22 cellular contexts compared by ENCODE assay signal in the genomic region with DNA sequence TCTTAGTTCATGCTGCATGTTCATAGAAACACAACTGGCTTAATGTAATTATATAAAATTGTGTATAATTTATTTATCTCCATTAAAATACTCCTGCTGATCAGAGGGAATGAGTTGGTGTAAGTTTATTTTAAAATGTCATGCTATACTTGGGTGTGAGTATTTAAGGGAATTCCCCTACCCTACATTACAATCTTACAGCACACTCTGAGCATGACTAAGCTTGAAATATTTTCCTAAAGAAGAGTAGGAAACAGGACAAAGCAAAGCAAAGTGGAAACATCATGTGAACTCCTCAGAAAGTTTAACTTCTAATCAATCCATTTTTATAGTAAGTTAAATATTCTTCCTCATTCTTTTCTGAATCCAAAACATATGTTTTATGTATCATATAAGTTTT.
DNase-seq lines count a peak whose midpoint lies in the region; ATAC-seq and TF ChIP-seq lines count a peak whose summit lies in the region.
"Had no signal": no experiment of that assay in that cellular context is flagged by ENCODE, and none has a peak within 500 bp of the region (broad histone marks: within the 10 kb centered on the region; RNA-seq: fewer than 3 reads in every experiment).

No MANE protein-coding gene starts in this region.

- H3K4me1 Mint-ChIP-seq in mesothelial cell of epicardium, result peaks cover 5% of the 10 kb centered on the region
- H3K4me1 Mint-ChIP-seq in activated CD4-positive, alpha-beta T cell treated with anti-CD3 and anti-CD28 coated beads for 36 hours, result no peaks in the 10 kb centered on the region
- H3K4me1 Mint-ChIP-seq: stimulated activated naive B cell treated with anti-CD40 and anti-IgM and Interleukin-4, amounts not matched to agents 10 μg/mL and 1 μg/mL and 100 μg/mL, for 72 hours had no signal

- H3K27me3 Mint-ChIP-seq in mesothelial cell of epicardium (ENCODE audit: low read depth), result no peaks in the 10 kb centered on the region
- no peaks in the 10 kb centered on the region for H3K27me3 Mint-ChIP-seq in activated CD4-positive, alpha-beta T cell treated with anti-CD3 and anti-CD28 coated beads for 36 hours
- H3K27me3 Mint-ChIP-seq: natural killer cell treated with Interleukin-12 subunit alpha and Interleukin-12 subunit beta and Interleukin-15 and Interleukin-18, amount 100 ng/mL, for 72 hours; stimulated activated naive B cell treated with anti-CD40 and anti-IgM and Interleukin-4, amounts not matched to agents 10 μg/mL and 1 μg/mL and 100 μg/mL, for 72 hours had no signal

- H3K27ac Mint-ChIP-seq in mesothelial cell of epicardium, result peak overlapping the region; percentile 54
- no peak overlapping the region for H3K27ac Mint-ChIP-seq in activated CD4-positive, alpha-beta T cell treated with anti-CD3 and anti-CD28 coated beads for 36 hours
- H3K27ac Mint-ChIP-seq: activated T-helper 1 cell treated with anti-CD3 and anti-CD28 coated beads, Interleukin-12 subunit alpha, Interleukin-12 subunit beta, Interleukin-2, Interleukin-4 antibody, amounts not matched to agents 30 ng/mL and 10 ng/mL and 1 ng/mL, durations not matched to agents 14 hours and 24 hours and 36 hours; natural killer cell treated with Interleukin-12 subunit alpha and Interleukin-12 subunit beta and Interleukin-15 and Interleukin-18, amount 100 ng/mL, for 72 hours; stimulated activated naive B cell treated with anti-CD40 and anti-IgM and Interleukin-4, amounts not matched to agents 10 μg/mL and 1 μg/mL and 100 μg/mL, for 72 hours; T-helper 2 cell treated with Interferon-gamma antibody and Interleukin-4, amounts not matched to agents 5 μg/mL and 100 μg/mL, for 36 hours had no signal

- TF ChIP-seq CTCF in RWPE2 (IDR thresholded peaks at IDR 0.05; ENCODE audit: poor library complexity, severe bottlenecking), result no peak
- TF ChIP-seq CTCF in epithelial cell of esophagus (IDR thresholded peaks at IDR 0.05; ENCODE audit: insufficient read depth, low read depth, low read length, missing control alignments), result no peak
- TF ChIP-seq CTCF in mesothelial cell of epicardium (IDR thresholded peaks at IDR 0.05; ENCODE audit: unreplicated experiment), result no peak

- no peaks in the 10 kb centered on the region for H3K9me3 ChIP-seq in RWPE2 (ENCODE audit: severe bottlenecking)
- H3K9me3 ChIP-seq: BLaER1 treated with 17β-estradiol and CSF1 and Interleukin-3, amounts not matched to agents 10 nM and 100 nM; right atrium auricular region; upper lobe of left lung had no signal

- no peaks in the 10 kb centered on the region for H3K9me3 Mint-ChIP-seq in mesothelial cell of epicardium
- peaks cover 2% of the 10 kb centered on the region for H3K9me3 Mint-ChIP-seq in activated CD4-positive, alpha-beta T cell treated with anti-CD3 and anti-CD28 coated beads for 36 hours (ENCODE audit: low read depth)
- H3K9me3 Mint-ChIP-seq: activated T-helper 1 cell treated with anti-CD3 and anti-CD28 coated beads, Interleukin-12 subunit alpha, Interleukin-12 subunit beta, Interleukin-2, Interleukin-4 antibody, amounts not matched to agents 30 ng/mL and 10 ng/mL and 1 ng/mL, durations not matched to agents 14 hours and 24 hours and 36 hours; natural killer cell treated with Interleukin-12 subunit alpha and Interleukin-12 subunit beta and Interleukin-15 and Interleukin-18, amount 100 ng/mL, for 72 hours; stimulated activated naive B cell treated with anti-CD40 and anti-IgM and Interleukin-4, amounts not matched to agents 10 μg/mL and 1 μg/mL and 100 μg/mL, for 72 hours had no signal

- no peaks in the 10 kb centered on the region for H3K36me3 Mint-ChIP-seq in mesothelial cell of epicardium
- no peaks in the 10 kb centered on the region for H3K36me3 Mint-ChIP-seq in activated CD4-positive, alpha-beta T cell treated with anti-CD3 and anti-CD28 coated beads for 36 hours (ENCODE audit: low read depth)
- H3K36me3 Mint-ChIP-seq: natural killer cell treated with Interleukin-12 subunit alpha and Interleukin-12 subunit beta and Interleukin-15 and Interleukin-18, amount 100 ng/mL, for 72 hours; stimulated activated naive B cell treated with anti-CD40 and anti-IgM and Interleukin-4, amounts not matched to agents 10 μg/mL and 1 μg/mL and 100 μg/mL, for 72 hours had no signal

- POLR2A ChIA-PET in activated CD4-positive, alpha-beta T cell treated with anti-CD3 and anti-CD28 coated beads for 36 hours (lab: Charles Lee), result no interaction called here

- no peak overlapping the region for H3K4me3 ChIP-seq in RWPE2 (ENCODE audit: severe bottlenecking)
- no peak overlapping the region for H3K4me3 ChIP-seq in epithelial cell of esophagus (ENCODE audit: low read length)
- H3K4me3 ChIP-seq: BLaER1 treated with 17β-estradiol and CSF1 and Interleukin-3, amounts not matched to agents 10 nM and 100 nM; right atrium auricular region; upper lobe of left lung had no signal

- DNase-seq in RWPE2 (ENCODE audit: low spot score), result no peak
- peak; percentile 82 for DNase-seq in epithelial cell of esophagus (ENCODE audit: low read depth)
- DNase-seq in mesothelial cell of epicardium (ENCODE audit: low spot score in 2 of 2, unreplicated experiment in 2 of 2), result no peak
- no peak for DNase-seq in activated CD4-positive, alpha-beta T cell treated with anti-CD3 and anti-CD28 coated beads for 36 hours
- DNase-seq: activated CD4-positive, alpha-beta T cell treated with anti-CD3 and anti-CD28 coated beads, Interleukin-2, amount 50 U/mL, for 1 hour; effector memory CD4-positive, alpha-beta T cell; hippocampal formation; KBM-7; NCI-H1417; NCI-H446; stimulated activated CD4-positive, alpha-beta T cell treated with anti-CD3 and anti-CD28 coated beads, Interleukin-4, amount 100 ng/mL, for 4 hours; stimulated activated naive B cell treated with anti-CD40 and anti-IgM and Interleukin-4, amounts not matched to agents 10 μg/mL and 1 μg/mL and 100 μg/mL, for 72 hours; upper lobe of left lung had no signal

- peak overlapping the region; percentile 13 for H3K27ac ChIP-seq in RWPE2 (ENCODE audit: poor library complexity, severe bottlenecking)
- H3K27ac ChIP-seq: BLaER1 treated with 17β-estradiol and CSF1 and Interleukin-3, amounts not matched to agents 10 nM and 100 nM; right atrium auricular region; upper lobe of left lung had no signal

- H3K4me3 Mint-ChIP-seq in mesothelial cell of epicardium, result no peak overlapping the region
- H3K4me3 Mint-ChIP-seq in activated CD4-positive, alpha-beta T cell treated with anti-CD3 and anti-CD28 coated beads for 36 hours, result no peak overlapping the region
- H3K4me3 Mint-ChIP-seq: activated T-helper 1 cell treated with anti-CD3 and anti-CD28 coated beads, Interleukin-12 subunit alpha, Interleukin-12 subunit beta, Interleukin-2, Interleukin-4 antibody, amounts not matched to agents 30 ng/mL and 10 ng/mL and 1 ng/mL, durations not matched to agents 14 hours and 24 hours and 36 hours; natural killer cell treated with Interleukin-12 subunit alpha and Interleukin-12 subunit beta and Interleukin-15 and Interleukin-18, amount 100 ng/mL, for 72 hours; stimulated activated naive B cell treated with anti-CD40 and anti-IgM and Interleukin-4, amounts not matched to agents 10 μg/mL and 1 μg/mL and 100 μg/mL, for 72 hours; T-helper 2 cell treated with Interferon-gamma antibody and Interleukin-4, amounts not matched to agents 5 μg/mL and 100 μg/mL, for 36 hours had no signal

- peak; percentile 53 for ATAC-seq in GM18868 (IDR thresholded peaks at IDR 0.05; ENCODE audit: unreplicated experiment)
- ATAC-seq in RWPE2 (ENCODE audit: low read depth), result peak; percentile 74
- ATAC-seq in HG02973 (IDR thresholded peaks at IDR 0.05; ENCODE audit: unreplicated experiment), result no peak
- no peak for ATAC-seq in GM19035 (IDR thresholded peaks at IDR 0.05; ENCODE audit: unreplicated experiment)
- no peak for ATAC-seq in HG03159 (IDR thresholded peaks at IDR 0.05; ENCODE audit: unreplicated experiment)
- ATAC-seq in activated CD4-positive, alpha-beta T cell treated with anti-CD3 and anti-CD28 coated beads for 36 hours, result no peak
- ATAC-seq: natural killer cell treated with Interleukin-12 subunit alpha and Interleukin-12 subunit beta and Interleukin-15 and Interleukin-18, amount 100 ng/mL, for 72 hours; stimulated activated naive B cell treated with anti-CD40 and anti-IgM and Interleukin-4, amounts not matched to agents 10 μg/mL and 1 μg/mL and 100 μg/mL, for 72 hours had no signal

- H3K4me1 ChIP-seq in RWPE2 (ENCODE audit: insufficient read depth, poor library complexity, severe bottlenecking), result peaks cover 28% of the 10 kb centered on the region
- H3K4me1 ChIP-seq: right atrium auricular region, upper lobe of left lung had no signal

- CTCF ChIA-PET in activated CD4-positive, alpha-beta T cell treated with anti-CD3 and anti-CD28 coated beads for 36 hours (lab: Charles Lee), result no interaction called here

- H3K27me3 ChIP-seq in RWPE2 (ENCODE audit: insufficient read depth, poor library complexity, severe bottlenecking), result no peaks in the 10 kb centered on the region
- H3K27me3 ChIP-seq: BLaER1 treated with 17β-estradiol and CSF1 and Interleukin-3, amounts not matched to agents 10 nM and 100 nM; right atrium auricular region; upper lobe of left lung had no signal

- H3K36me3 ChIP-seq in RWPE2 (ENCODE audit: low read depth), result no peaks in the 10 kb centered on the region
- H3K36me3 ChIP-seq: BLaER1 treated with 17β-estradiol and CSF1 and Interleukin-3, amounts not matched to agents 10 nM and 100 nM; right atrium auricular region; upper lobe of left lung had no signal

- intact Hi-C loops in activated CD4-positive, alpha-beta T cell treated with anti-CD3 and anti-CD28 coated beads for 36 hours (cut with DNase I, micrococcal nuclease), result no loop called here

Comparison
In these comparisons a context has a peak if more than half of its experiments do, and no peak if none do; other contexts are left out.
1. ATAC-seq: peak in GM18868 (single experiment) and RWPE2 (single experiment); none in HG02973 (single experiment), GM19035 (single experiment), HG03159 (single experiment) and activated CD4-positive, alpha-beta T cell treated with anti-CD3 and anti-CD28 coated beads for 36 hours (single experiment).